In genomic region chr14:59632381-59632780, GRCh38 we compare ENCODE assay signal across 8 cellular contexts. TPM values are rescaled to one million over a fixed set of nuclear protein-coding genes. Genes with fewer than 3 reads are reported as not detected.
DNase-seq lines count a peak whose midpoint lies in the region; ATAC-seq and TF ChIP-seq lines count a peak whose summit lies in the region.

No MANE protein-coding gene starts in this region.

- H3K27ac ChIP-seq in HL-60 (replicated peaks) = no peak overlapping the region
- no peak overlapping the region for H3K27ac ChIP-seq in Panc1 (ENCODE audit: low read length)
- no peak overlapping the region for H3K27ac ChIP-seq in tibial artery

- no TSS peak for BruUV-seq in Panc1 (replicated peaks; lab: Mats Ljungman, UMichigan)

- in situ Hi-C loops in Panc1 (cut with HindIII; ENCODE audit: low pct_unique_long_range_greater_than_20kb, low sequenced_read_pairs) = no loop called here

- H3K9me3 ChIP-seq in Panc1 (ENCODE audit: control insufficient read depth, insufficient read depth, low read depth, low read length) (no peaks in the 10 kb centered on the region), tibial artery (no peaks in the 10 kb centered on the region)

- POLR2A ChIA-PET in Panc1 (lab: Charles Lee) = no interaction called here

- intact Hi-C loops in Panc1 (cut with micrococcal nuclease; ENCODE audit: unreplicated experiment) = loop anchor here (5.0 kb wide), 2 partner anchors 265 to 285 kb away; no protein-coding TSS in a partner anchor
- intact Hi-C loops in tibial artery (cut with DNase I; ENCODE audit: low total_unique reads) = no loop called here

- TF ChIP-seq CTCF in HL-60 (IDR thresholded peaks at IDR 0.05; ENCODE audit: insufficient read depth, low read length) (peak; percentile 42), Panc1 (IDR thresholded peaks at IDR 0.05) (peak; percentile 69), tibial artery (IDR thresholded peaks at IDR 0.05) (peak; percentile 35 to 37)

- H3K4me3 ChIP-seq in HL-60 (replicated peaks; ENCODE audit: insufficient read depth, low read length) (no peak overlapping the region), Panc1 (ENCODE audit: low read depth in 2 of 2, low read length in 2 of 2) (no peak overlapping the region), tibial artery (no peak overlapping the region)

- CTCF ChIA-PET in Panc1 (lab: Charles Lee) = interaction anchor here (0.6 to 2.1 kb wide), 2 partner anchors 77 to 265 kb away, joined by 6 read pairs; no protein-coding TSS in a partner anchor

- DNase-seq in NOMO-1 treated with DMSO at 0.1 percent for 48 hours (lab: John Stamatoyannopoulos, UW; ENCODE audit: unreplicated experiment) (peak; percentile 20), NOMO-1 treated with dmso at 0.1 percent for 144 hours (lab: John Stamatoyannopoulos, UW; ENCODE audit: unreplicated experiment) (no peak), HL-60 (ENCODE audit: low read depth in 1 of 2, low spot score in 1 of 2) (peak in 1 of 2 experiments; percentile 22), Panc1 (ENCODE audit: low read depth, low spot score) (no peak), germinal center (ENCODE audit: low spot score) (peak; percentile 25), tibial artery (no peak)

- ATAC-seq in Panc1 (peak; percentile 60; the same call in 1 of the 2 replicates), HG02840 (IDR thresholded peaks at IDR 0.05; ENCODE audit: low FRiP score, unreplicated experiment) (no peak), HG03135 (IDR thresholded peaks at IDR 0.05; ENCODE audit: unreplicated experiment) (no peak)

- H3K36me3 ChIP-seq in Panc1 (ENCODE audit: control insufficient read depth, insufficient read depth, low read length) (no peaks in the 10 kb centered on the region), tibial artery (no peaks in the 10 kb centered on the region)

- H3K27me3 ChIP-seq in HL-60 (ENCODE audit: insufficient read depth, poor library complexity, severe bottlenecking) (peaks cover 22% of the 10 kb centered on the region), Panc1 (ENCODE audit: control insufficient read depth, insufficient read depth, low read length) (peaks cover 16% of the 10 kb centered on the region), tibial artery (no peaks in the 10 kb centered on the region)

- H3K4me1 ChIP-seq in Panc1 (ENCODE audit: control insufficient read depth, insufficient read depth, low read length) (no peaks in the 10 kb centered on the region), tibial artery (peaks cover 0 to 27% (median 8%) of the 10 kb centered on the region in 4 donors)

RNA-seq across cellular contexts. Expression of gene CCDC175, which starts 55.8 kb away (rescaled TPM):
- not detected for total RNA-seq in Panc1 (2021; ENCODE audit: unreplicated experiment)
- polyA plus RNA-seq in Panc1 (2012; ENCODE audit: insufficient read length) = not detected

Comparison
In these comparisons a context has a peak if more than half of its experiments do, and no peak if none do; other contexts are left out.
1. DNase-seq: peak in NOMO-1 treated with DMSO at 0.1 percent for 48 hours (single experiment) and germinal center (single experiment); none in NOMO-1 treated with dmso at 0.1 percent for 144 hours (single experiment), Panc1 (single experiment) and tibial artery (0 of 2).
2. Peak in every context shown above with its lines, with median percentiles within 50 percentile points of each other: CTCF ChIP-seq.